In genomic region chr21:44872568-44873355, GRCh38 we compare ENCODE assay signal across 8 cellular contexts. TPM values are rescaled to one million over a fixed set of nuclear protein-coding genes. Genes with fewer than 3 reads are reported as not detected.
DNase-seq lines count a peak whose midpoint lies in the region; ATAC-seq and TF ChIP-seq lines count a peak whose summit lies in the region.

No MANE protein-coding gene starts in this region.

- H3K36me3 Mint-ChIP-seq in T-cell, result peaks cover 2% of the 10 kb centered on the region

- ATAC-seq in GM21515 (IDR thresholded peaks at IDR 0.05; ENCODE audit: unreplicated experiment) (peak; percentile 7), T-cell (replicated peaks in 1 of 4) (no peak)

- WGBS in esophagus, 2 donors, result 0 to 1% methylated on average over 59 to 66 of the region's 66 CpGs

- POLR2A ChIA-PET in T-cell (lab: Charles Lee), result no interaction called here

- H3K27me3 Mint-ChIP-seq in T-cell, result no peaks in the 10 kb centered on the region

- DNase-seq in AG10803 (ENCODE audit: low read depth), result no peak
- DNase-seq in T-cell, result peak in 5 of 34 experiments; percentile 12 to 34 (median 25)
- DNase-seq in NCI-H2171 treated with DMSO at 0.1 percent for 48 hours (lab: John Stamatoyannopoulos, UW), result no peak
- no peak for DNase-seq in MV-4-11 (lab: John Stamatoyannopoulos, UW)
- DNase-seq in mesenteric fat pad (ENCODE audit: low spot score), result no peak

- CTCF ChIA-PET in T-cell (lab: Charles Lee), result interaction anchor here (0.6 to 1.4 kb wide), 5 partner anchors 20 to 72 kb away, joined by 3 to 8 read pairs (median 4); no protein-coding TSS in a partner anchor

- H3K27me3 ChIP-seq in esophagus (ENCODE audit: control insufficient read depth in 1 of 2, insufficient read depth in 2 of 2, low read length in 2 of 2), result no peaks in the 10 kb centered on the region
- H3K27me3 ChIP-seq in muscle layer of duodenum (ENCODE audit: low read depth, low read length), result no peaks in the 10 kb centered on the region

- peak overlapping the region; percentile 83 to 93 for H3K27ac Mint-ChIP-seq in T-cell

- peak overlapping the region; percentile 86 to 95 (median 94) for H3K4me3 Mint-ChIP-seq in T-cell

- TF ChIP-seq CTCF in AG10803 (conservative IDR thresholded peaks at IDR 0.05; ENCODE audit: low read length), result no peak

- H3K9me3 ChIP-seq in esophagus (ENCODE audit: control insufficient read depth in 2 of 2, insufficient read depth in 1 of 2, low read depth in 1 of 2, low read length in 1 of 2) (no peaks in the 10 kb centered on the region), muscle layer of duodenum (ENCODE audit: control insufficient read depth in 1 of 2, low read length in 2 of 2) (no peaks in the 10 kb centered on the region)

- H3K4me1 ChIP-seq in esophagus (ENCODE audit: control insufficient read depth in 2 of 2, insufficient read depth in 2 of 2, low read length in 1 of 2) (peaks cover 7 to 17% of the 10 kb centered on the region in 2 donors), muscle layer of duodenum (ENCODE audit: control insufficient read depth in 1 of 2, insufficient read depth in 2 of 2, low read length in 2 of 2) (peaks cover 30 to 47% of the 10 kb centered on the region in 2 donors)

- H3K27ac ChIP-seq in esophagus (ENCODE audit: low read depth in 2 of 2, low read length in 1 of 2) (peak overlapping the region; percentile 90 to 99), muscle layer of duodenum (ENCODE audit: low read length) (peak overlapping the region; percentile 83)

- peak overlapping the region; percentile 89 for H3K4me3 ChIP-seq in AG10803 (ENCODE audit: low read length)
- peak overlapping the region; percentile 80 to 90 for H3K4me3 ChIP-seq in esophagus (ENCODE audit: low read depth in 1 of 2, low read length in 2 of 2)
- H3K4me3 ChIP-seq in muscle layer of duodenum (ENCODE audit: low read depth in 1 of 2, low read length in 2 of 2), result peak overlapping the region; percentile 91 to 92

- H3K9me3 Mint-ChIP-seq in T-cell, result no peaks in the 10 kb centered on the region

- peaks cover 58 to 64% (median 63%) of the 10 kb centered on the region in 3 donors for H3K4me1 Mint-ChIP-seq in T-cell

- H3K36me3 ChIP-seq in esophagus (ENCODE audit: control insufficient read depth in 2 of 2, insufficient read depth in 2 of 2, low read length in 1 of 2), result no peaks in the 10 kb centered on the region
- no peaks in the 10 kb centered on the region for H3K36me3 ChIP-seq in muscle layer of duodenum (ENCODE audit: control insufficient read depth in 1 of 2, insufficient read depth in 2 of 2, low read length in 2 of 2)

RNA-seq across cellular contexts. Expression of gene PTTG1IP, which starts 0.7 kb away (rescaled TPM):
- total RNA-seq in T-cell (10 to 100 TPM; 73.4 to 91.1 (median 90.2) TPM), mesenteric fat pad (161 TPM)
- 10 to 100 TPM; 45.8 to 47.4 TPM for polyA plus RNA-seq in esophagus

RNA-seq across cellular contexts. Expression of gene ITGB2, which starts 47.9 kb away (rescaled TPM):
- total RNA-seq in T-cell (100 to 1,000 TPM; 249 to 498 (median 304) TPM), mesenteric fat pad (131 TPM)
- polyA plus RNA-seq in esophagus, result 10 to 100 TPM in 1 of 2 donors, 1 to 10 TPM in 1; 7.3 to 10.0 TPM

RNA-seq across cellular contexts. Expression of gene SUMO3, which starts 54.9 kb away (rescaled TPM):
- 10 to 100 TPM; 49.1 to 77.1 (median 53.7) TPM for total RNA-seq in T-cell
- polyA plus RNA-seq in esophagus, result 10 to 100 TPM; 13.4 to 36.5 TPM
- 82.2 TPM for total RNA-seq in mesenteric fat pad
